In the genomic region with DNA sequence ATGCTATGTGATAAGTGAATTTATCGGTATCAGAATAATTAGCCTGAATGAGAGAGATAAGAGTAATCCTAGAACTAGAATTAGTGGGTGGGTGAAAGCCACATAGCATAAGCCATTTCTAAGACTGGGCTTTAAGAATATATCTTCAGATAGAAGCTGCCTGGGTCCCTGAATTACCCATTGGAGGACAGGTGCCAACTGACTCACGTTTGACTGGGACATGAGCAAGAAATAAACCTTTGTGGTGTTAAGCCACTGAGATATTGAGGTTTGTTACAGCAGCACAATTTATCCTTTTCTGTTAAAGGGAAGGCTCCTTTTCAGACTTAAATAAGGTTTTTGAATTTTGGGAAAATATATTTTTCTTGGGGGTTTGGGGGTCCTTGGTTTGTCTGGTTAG, we compare ENCODE assay signal across 17 cellular contexts.
"Had no signal": no experiment of that assay in that cellular context is flagged by ENCODE, and none has a peak within 500 bp of the region (broad histone marks: within the 10 kb centered on the region; RNA-seq: fewer than 3 reads in every experiment).

No MANE protein-coding gene starts in this region.

- ATAC-seq: gastroesophageal sphincter; naive thymus-derived CD8-positive, alpha-beta T cell had no signal

- DNase-seq: dorsolateral prefrontal cortex; effector CD8-positive, alpha-beta T cell; foreskin fibroblast; glutamatergic neuron; islet precursor cell; naive thymus-derived CD8-positive, alpha-beta T cell; psoas muscle; retina; right lobe of liver; stimulated activated CD4-positive, alpha-beta T cell treated with anti-CD3 and anti-CD28 coated beads, Interleukin-4, amount 100 ng/mL, for 1 hour; stimulated activated CD8-positive, alpha-beta memory T cell treated with anti-CD3 and anti-CD28 coated beads, Interleukin-4, amount 100 ng/mL, for 48 hours; tibial artery; upper lobe of left lung; uterus had no signal

- H3K4me3 ChIP-seq: dorsolateral prefrontal cortex, esophagus muscularis mucosa, gastroesophageal sphincter, psoas muscle, right lobe of liver, tibial artery, upper lobe of left lung, uterus had no signal

- H3K9me3 ChIP-seq: esophagus muscularis mucosa, gastroesophageal sphincter, neutrophil, psoas muscle, right lobe of liver, tibial artery, upper lobe of left lung, uterus had no signal

- H3K4me1 ChIP-seq: esophagus muscularis mucosa, gastroesophageal sphincter, psoas muscle, right lobe of liver, upper lobe of left lung, uterus had no signal

- H3K27me3 ChIP-seq: esophagus muscularis mucosa, gastroesophageal sphincter, neutrophil, right lobe of liver, tibial artery, upper lobe of left lung, uterus had no signal

- H3K36me3 ChIP-seq: esophagus muscularis mucosa, gastroesophageal sphincter, neutrophil, right lobe of liver, tibial artery, upper lobe of left lung, uterus had no signal

- H3K27ac ChIP-seq: dorsolateral prefrontal cortex, esophagus muscularis mucosa, gastroesophageal sphincter, neutrophil, psoas muscle, right lobe of liver, tibial artery, upper lobe of left lung, uterus had no signal
